2 cellular contexts compared by ENCODE assay signal in the genomic region with DNA sequence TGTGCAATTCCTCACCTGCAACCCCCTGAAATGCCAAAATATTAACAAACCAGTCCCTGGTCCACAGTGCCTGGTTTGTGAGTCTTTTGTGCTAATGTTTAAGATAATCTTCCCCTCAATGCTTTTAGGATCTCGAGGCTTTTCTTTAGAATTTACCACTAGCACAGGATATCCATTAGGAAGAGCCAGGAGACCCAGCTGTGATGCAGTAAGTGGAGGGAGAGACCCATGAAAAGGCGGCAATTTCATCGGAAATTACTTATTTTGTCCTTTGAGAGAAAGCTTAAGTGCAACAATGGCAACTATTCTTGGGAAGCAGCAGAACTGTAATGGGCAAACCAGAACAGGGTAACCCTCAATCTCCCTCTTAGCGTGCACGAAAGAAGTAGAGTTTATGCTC.
TF ChIP-seq lines count a peak whose summit lies in the region.

No MANE protein-coding gene starts in this region.

TF ChIP-seq in GM23338, 12 proteins besides CTCF, POLR2A, EP300 and RAD21:
- TF ChIP-seq EZH2phosphoT487 (IDR thresholded peaks at IDR 0.05; ENCODE audit: unreplicated experiment) = no peak
- no peak for TF ChIP-seq EZH2 (IDR thresholded peaks at IDR 0.05; ENCODE audit: low read depth, unreplicated experiment)
- no peak for TF ChIP-seq POLR2AphosphoS5 (IDR thresholded peaks at IDR 0.05; ENCODE audit: low read depth)
- no peak for TF ChIP-seq ZNF114 (CRISPR knock-in tag; IDR thresholded peaks at IDR 0.05)
- TF ChIP-seq CREB1 (CRISPR knock-in tag; IDR thresholded peaks at IDR 0.05; ENCODE audit: low read depth) = no peak
- TF ChIP-seq STAT1 (IDR thresholded peaks at IDR 0.05; ENCODE audit: unreplicated experiment) = no peak
- no peak for TF ChIP-seq ZNF331 (CRISPR knock-in tag; IDR thresholded peaks at IDR 0.05; ENCODE audit: low read depth)
- TF ChIP-seq JUNB (IDR thresholded peaks at IDR 0.05; ENCODE audit: unreplicated experiment) = no peak
- TF ChIP-seq, protein P1, sequence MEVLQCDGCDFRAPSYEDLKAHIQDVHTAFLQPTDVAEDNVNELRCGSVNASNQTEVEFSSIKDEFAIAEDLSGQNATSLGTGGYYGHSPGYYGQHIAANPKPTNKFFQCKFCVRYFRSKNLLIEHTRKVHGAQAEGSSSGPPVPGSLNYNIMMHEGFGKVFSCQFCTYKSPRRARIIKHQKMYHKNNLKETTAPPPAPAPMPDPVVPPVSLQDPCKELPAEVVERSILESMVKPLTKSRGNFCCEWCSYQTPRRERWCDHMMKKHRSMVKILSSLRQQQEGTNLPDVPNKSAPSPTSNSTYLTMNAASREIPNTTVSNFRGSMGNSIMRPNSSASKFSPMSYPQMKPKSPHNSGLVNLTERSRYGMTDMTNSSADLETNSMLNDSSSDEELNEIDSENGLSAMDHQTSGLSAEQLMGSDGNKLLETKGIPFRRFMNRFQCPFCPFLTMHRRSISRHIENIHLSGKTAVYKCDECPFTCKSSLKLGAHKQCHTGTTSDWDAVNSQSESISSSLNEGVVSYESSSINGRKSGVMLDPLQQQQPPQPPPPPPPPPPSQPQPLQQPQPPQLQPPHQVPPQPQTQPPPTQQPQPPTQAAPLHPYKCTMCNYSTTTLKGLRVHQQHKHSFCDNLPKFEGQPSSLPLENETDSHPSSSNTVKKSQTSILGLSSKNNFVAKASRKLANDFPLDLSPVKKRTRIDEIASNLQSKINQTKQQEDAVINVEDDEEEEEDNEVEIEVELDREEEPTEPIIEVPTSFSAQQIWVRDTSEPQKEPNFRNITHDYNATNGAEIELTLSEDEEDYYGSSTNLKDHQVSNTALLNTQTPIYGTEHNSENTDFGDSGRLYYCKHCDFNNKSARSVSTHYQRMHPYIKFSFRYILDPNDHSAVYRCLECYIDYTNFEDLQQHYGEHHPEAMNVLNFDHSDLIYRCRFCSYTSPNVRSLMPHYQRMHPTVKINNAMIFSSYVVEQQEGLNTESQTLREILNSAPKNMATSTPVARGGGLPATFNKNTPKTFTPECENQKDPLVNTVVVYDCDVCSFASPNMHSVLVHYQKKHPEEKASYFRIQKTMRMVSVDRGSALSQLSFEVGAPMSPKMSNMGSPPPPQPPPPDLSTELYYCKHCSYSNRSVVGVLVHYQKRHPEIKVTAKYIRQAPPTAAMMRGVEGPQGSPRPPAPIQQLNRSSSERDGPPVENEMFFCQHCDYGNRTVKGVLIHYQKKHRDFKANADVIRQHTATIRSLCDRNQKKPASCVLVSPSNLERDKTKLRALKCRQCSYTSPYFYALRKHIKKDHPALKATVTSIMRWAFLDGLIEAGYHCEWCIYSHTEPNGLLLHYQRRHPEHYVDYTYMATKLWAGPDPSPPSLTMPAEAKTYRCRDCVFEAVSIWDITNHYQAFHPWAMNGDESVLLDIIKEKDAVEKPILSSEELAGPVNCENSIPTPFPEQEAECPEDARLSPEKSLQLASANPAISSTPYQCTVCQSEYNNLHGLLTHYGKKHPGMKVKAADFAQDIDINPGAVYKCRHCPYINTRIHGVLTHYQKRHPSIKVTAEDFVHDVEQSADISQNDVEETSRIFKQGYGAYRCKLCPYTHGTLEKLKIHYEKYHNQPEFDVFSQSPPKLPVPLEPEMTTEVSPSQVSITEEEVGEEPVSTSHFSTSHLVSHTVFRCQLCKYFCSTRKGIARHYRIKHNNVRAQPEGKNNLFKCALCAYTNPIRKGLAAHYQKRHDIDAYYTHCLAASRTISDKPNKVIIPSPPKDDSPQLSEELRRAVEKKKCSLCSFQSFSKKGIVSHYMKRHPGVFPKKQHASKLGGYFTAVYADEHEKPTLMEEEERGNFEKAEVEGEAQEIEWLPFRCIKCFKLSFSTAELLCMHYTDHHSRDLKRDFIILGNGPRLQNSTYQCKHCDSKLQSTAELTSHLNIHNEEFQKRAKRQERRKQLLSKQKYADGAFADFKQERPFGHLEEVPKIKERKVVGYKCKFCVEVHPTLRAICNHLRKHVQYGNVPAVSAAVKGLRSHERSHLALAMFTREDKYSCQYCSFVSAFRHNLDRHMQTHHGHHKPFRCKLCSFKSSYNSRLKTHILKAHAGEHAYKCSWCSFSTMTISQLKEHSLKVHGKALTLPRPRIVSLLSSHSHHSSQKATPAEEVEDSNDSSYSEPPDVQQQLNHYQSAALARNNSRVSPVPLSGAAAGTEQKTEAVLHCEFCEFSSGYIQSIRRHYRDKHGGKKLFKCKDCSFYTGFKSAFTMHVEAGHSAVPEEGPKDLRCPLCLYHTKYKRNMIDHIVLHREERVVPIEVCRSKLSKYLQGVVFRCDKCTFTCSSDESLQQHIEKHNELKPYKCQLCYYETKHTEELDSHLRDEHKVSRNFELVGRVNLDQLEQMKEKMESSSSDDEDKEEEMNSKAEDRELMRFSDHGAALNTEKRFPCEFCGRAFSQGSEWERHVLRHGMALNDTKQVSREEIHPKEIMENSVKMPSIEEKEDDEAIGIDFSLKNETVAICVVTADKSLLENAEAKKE (CRISPR knock-in tag; IDR thresholded peaks at IDR 0.05) = no peak

TF ChIP-seq in SK-N-SH treated with all-trans-retinoic acid at 6 μM for 48 hours, 23 proteins besides CTCF, POLR2A, EP300 and RAD21:
- TF ChIP-seq OSR1 (CRISPR knock-in tag; IDR thresholded peaks at IDR 0.05) (no peak), ZNF565 (CRISPR knock-in tag; conservative IDR thresholded peaks at IDR 0.05; ENCODE audit: low read depth) (no peak), ZNF70 (CRISPR knock-in tag; IDR thresholded peaks at IDR 0.05) (no peak), ZFP30 (CRISPR knock-in tag; IDR thresholded peaks at IDR 0.05) (no peak)
- TF ChIP-seq, protein P2, sequence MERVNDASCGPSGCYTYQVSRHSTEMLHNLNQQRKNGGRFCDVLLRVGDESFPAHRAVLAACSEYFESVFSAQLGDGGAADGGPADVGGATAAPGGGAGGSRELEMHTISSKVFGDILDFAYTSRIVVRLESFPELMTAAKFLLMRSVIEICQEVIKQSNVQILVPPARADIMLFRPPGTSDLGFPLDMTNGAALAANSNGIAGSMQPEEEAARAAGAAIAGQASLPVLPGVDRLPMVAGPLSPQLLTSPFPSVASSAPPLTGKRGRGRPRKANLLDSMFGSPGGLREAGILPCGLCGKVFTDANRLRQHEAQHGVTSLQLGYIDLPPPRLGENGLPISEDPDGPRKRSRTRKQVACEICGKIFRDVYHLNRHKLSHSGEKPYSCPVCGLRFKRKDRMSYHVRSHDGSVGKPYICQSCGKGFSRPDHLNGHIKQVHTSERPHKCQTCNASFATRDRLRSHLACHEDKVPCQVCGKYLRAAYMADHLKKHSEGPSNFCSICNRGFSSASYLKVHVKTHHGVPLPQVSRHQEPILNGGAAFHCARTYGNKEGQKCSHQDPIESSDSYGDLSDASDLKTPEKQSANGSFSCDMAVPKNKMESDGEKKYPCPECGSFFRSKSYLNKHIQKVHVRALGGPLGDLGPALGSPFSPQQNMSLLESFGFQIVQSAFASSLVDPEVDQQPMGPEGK (CRISPR knock-in tag; IDR thresholded peaks at IDR 0.05; ENCODE audit: borderline replicate concordance) = no peak
- TF ChIP-seq, protein P3, sequence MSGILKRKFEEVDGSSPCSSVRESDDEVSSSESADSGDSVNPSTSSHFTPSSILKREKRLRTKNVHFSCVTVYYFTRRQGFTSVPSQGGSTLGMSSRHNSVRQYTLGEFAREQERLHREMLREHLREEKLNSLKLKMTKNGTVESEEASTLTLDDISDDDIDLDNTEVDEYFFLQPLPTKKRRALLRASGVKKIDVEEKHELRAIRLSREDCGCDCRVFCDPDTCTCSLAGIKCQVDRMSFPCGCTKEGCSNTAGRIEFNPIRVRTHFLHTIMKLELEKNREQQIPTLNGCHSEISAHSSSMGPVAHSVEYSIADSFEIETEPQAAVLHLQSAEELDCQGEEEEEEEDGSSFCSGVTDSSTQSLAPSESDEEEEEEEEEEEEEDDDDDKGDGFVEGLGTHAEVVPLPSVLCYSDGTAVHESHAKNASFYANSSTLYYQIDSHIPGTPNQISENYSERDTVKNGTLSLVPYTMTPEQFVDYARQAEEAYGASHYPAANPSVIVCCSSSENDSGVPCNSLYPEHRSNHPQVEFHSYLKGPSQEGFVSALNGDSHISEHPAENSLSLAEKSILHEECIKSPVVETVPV (CRISPR knock-in tag; IDR thresholded peaks at IDR 0.05) = no peak
- TF ChIP-seq, protein P4, sequence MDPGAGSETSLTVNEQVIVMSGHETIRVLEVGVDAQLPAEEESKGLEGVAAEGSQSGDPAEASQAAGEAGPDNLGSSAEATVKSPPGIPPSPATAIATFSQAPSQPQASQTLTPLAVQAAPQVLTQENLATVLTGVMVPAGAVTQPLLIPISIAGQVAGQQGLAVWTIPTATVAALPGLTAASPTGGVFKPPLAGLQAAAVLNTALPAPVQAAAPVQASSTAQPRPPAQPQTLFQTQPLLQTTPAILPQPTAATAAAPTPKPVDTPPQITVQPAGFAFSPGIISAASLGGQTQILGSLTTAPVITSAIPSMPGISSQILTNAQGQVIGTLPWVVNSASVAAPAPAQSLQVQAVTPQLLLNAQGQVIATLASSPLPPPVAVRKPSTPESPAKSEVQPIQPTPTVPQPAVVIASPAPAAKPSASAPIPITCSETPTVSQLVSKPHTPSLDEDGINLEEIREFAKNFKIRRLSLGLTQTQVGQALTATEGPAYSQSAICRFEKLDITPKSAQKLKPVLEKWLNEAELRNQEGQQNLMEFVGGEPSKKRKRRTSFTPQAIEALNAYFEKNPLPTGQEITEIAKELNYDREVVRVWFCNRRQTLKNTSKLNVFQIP (CRISPR knock-in tag; IDR thresholded peaks at IDR 0.05; ENCODE audit: borderline replicate concordance, low read depth) = no peak
